In the genomic region with DNA sequence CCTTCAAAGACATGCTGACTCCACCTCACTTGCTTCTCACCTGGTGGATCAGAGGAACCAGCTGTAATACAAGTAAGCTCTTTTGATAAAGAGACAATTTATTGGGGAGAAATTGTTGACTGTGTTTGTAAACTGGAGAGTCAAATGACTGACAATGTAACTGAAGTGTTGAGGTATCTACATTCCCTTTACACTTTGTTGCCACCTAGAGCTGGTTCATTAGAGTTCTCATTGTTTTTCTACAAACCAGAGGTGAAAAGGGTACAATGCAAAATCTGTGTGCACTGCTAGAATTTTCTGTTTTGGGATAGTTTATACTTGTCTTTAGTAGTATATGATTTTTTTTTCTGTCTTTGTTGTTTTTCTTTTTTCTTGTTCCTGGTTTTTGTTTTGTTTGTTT, we compare ENCODE assay signal across 1 cellular context.
TF ChIP-seq lines count a peak whose summit lies in the region.

No MANE protein-coding gene starts in this region.

TF ChIP-seq in GM12878, 131 proteins besides CTCF, POLR2A, EP300 and RAD21:
- TF ChIP-seq NFXL1 (IDR thresholded peaks at IDR 0.05; ENCODE audit: borderline replicate concordance) (no peak), ZNF384 (IDR thresholded peaks at IDR 0.05; ENCODE audit: borderline replicate concordance, low read depth, low read length) (no peak), LARP7 (IDR thresholded peaks at IDR 0.05) (no peak), SMARCA5 (IDR thresholded peaks at IDR 0.05) (no peak), PML (IDR thresholded peaks at IDR 0.05; ENCODE audit: low read length) (no peak), CHD2 (IDR thresholded peaks at IDR 0.05; ENCODE audit: borderline replicate concordance, low read depth, low read length) (no peak), FOS (IDR thresholded peaks at IDR 0.05; ENCODE audit: borderline replicate concordance, extremely low read depth, insufficient read length) (no peak)
TF ChIP-seq in GM12878: peak in this region for 0.
